8 cellular contexts compared by ENCODE assay signal in the genomic region with DNA sequence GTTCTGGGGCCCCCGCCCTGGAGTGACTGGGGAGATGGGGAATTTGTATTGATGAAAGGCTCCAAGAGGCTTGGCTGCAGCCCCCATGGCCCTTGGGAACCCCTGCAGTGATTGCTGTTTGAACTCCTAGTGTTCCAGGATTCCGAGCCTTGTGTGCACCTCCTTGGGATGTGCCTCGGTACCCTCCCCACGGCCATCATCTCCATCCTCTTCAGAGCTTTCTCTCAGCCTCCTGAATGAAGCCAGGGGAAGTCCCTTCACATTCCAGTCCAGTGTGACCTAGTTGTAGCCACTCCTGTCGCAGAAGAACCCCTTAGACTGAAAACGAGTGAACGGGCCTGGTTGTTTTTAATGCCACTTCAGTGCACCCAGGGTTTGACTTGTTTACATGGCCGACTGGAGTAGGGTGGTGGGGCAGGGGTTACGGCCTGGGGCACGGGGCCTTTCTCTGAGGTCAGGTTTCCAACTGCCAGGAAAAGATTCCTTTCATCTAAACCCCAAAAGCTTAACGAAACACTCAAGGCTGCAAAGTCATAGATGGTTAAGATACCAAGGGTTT. TPM values are rescaled to one million over a fixed set of nuclear protein-coding genes. Genes with fewer than 3 reads are reported as not detected.
A peak's percentile ranks its signal among the peaks of the same experiment; 100 is the strongest.
DNase-seq lines count a peak whose midpoint lies in the region; ATAC-seq, FAIRE-seq and TF ChIP-seq lines count a peak whose summit lies in the region.

No MANE protein-coding gene starts in this region.

- CTCF ChIA-PET in RWPE1 (lab: Yijun Ruan, JAX): no interaction called here

- intact Hi-C loops in esophagus squamous epithelium (cut with DNase I): no loop called here
- intact Hi-C loops in ovary (cut with DNase I): loop anchor here in 1 of 4 donors (10.0 kb wide), 1 partner anchor 71 kb away; no protein-coding TSS in a partner anchor

- H3K36me3 ChIP-seq in esophagus squamous epithelium: no peaks in the 10 kb centered on the region
- no peaks in the 10 kb centered on the region for H3K36me3 ChIP-seq in ovary

- peak; percentile 73 for FAIRE-seq in GM18507 (lab: Jason Lieb, UNC)

- H3K9me3 ChIP-seq in esophagus squamous epithelium: no peaks in the 10 kb centered on the region
- H3K9me3 ChIP-seq in ovary: no peaks in the 10 kb centered on the region

- no peak for ATAC-seq in GM21528 (IDR thresholded peaks at IDR 0.05; ENCODE audit: low FRiP score, unreplicated experiment)

- H3K4me3 ChIP-seq in esophagus squamous epithelium (peak overlapping the region; percentile 52 to 89 (median 76)), ovary (peak overlapping the region; percentile 54)

- no peak for TF ChIP-seq POLR2A in esophagus squamous epithelium (IDR thresholded peaks at IDR 0.05)
- TF ChIP-seq POLR2A in ovary (IDR thresholded peaks at IDR 0.05): no peak

- POLR2A ChIA-PET in RWPE1 (lab: Yijun Ruan, JAX; ENCODE audit: low non-redundant PET): interaction anchor here (1.0 kb wide), 1 partner anchor 35 kb away, joined by 3 read pairs; no protein-coding TSS in a partner anchor

- H3K27me3 ChIP-seq in esophagus squamous epithelium (no peaks in the 10 kb centered on the region), ovary (no peaks in the 10 kb centered on the region)

- no peak for TF ChIP-seq EP300 in ovary (IDR thresholded peaks at IDR 0.05)

- DNase-seq in GM18507 (ENCODE audit: extremely low spot score, insufficient read length, low read depth) (no peak), RWPE1 (ENCODE audit: low spot score) (peak; percentile 32), esophagus squamous epithelium (lab: John Stamatoyannopoulos, UW) (no peak), ovary (peak in 3 of 5 donors; percentile 19 to 45 (median 30)), NCI-H1417 treated with DMSO at 0.1 percent for 48 hours (lab: John Stamatoyannopoulos, UW) (no peak), GM13976 (ENCODE audit: low spot score) (no peak), NCI-H524 (lab: John Stamatoyannopoulos, UW) (no peak)

- TF ChIP-seq CTCF in RWPE1 (conservative IDR thresholded peaks at IDR 0.05; ENCODE audit: low read depth) (no peak), esophagus squamous epithelium (IDR thresholded peaks at IDR 0.05) (no peak), ovary (IDR thresholded peaks at IDR 0.05) (no peak), GM13976 (IDR thresholded peaks at IDR 0.05; ENCODE audit: borderline replicate concordance, control extremely low read depth, extremely low read depth, insufficient read depth, missing control alignments) (no peak)

- H3K4me1 ChIP-seq in esophagus squamous epithelium: peaks cover 28 to 73% (median 39%) of the 10 kb centered on the region in 3 donors
- peaks cover 15% of the 10 kb centered on the region for H3K4me1 ChIP-seq in ovary (ENCODE audit: insufficient read depth)

- in situ Hi-C loops in GM13976 (cut with MboI; ENCODE audit: low sequenced_read_pairs, unreplicated experiment): no loop called here

- H3K27ac ChIP-seq in RWPE1 (peak overlapping the region; percentile 90), esophagus squamous epithelium (peak overlapping the region; percentile 85 to 93 (median 93)), ovary (peak overlapping the region in 1 of 2 donors; percentile 51)

- WGBS in esophagus squamous epithelium, 2 donors: 13% methylated on average over 1 to 10 of the region's 11 CpGs
- WGBS in ovary, 3 donors: 3 to 4% (median 4%) methylated on average over 11 of the region's 11 CpGs

RNA-seq across cellular contexts. Expression of gene MPRIP, which starts 1.5 kb away (rescaled TPM):
- total RNA-seq in esophagus squamous epithelium: 100 to 1,000 TPM in 3 of 4 donors, 10 to 100 TPM in 1; 65.7 to 168 (median 147) TPM
- total RNA-seq in ovary: 100 to 1,000 TPM in 5 of 7 donors, 10 to 100 TPM in 2; 72.3 to 256 (median 228) TPM
- polyA plus RNA-seq in ovary: 100 to 1,000 TPM; 111 to 184 TPM

Comparison
In these comparisons a context has a peak if more than half of its experiments do, and no peak if none do; other contexts are left out.
1. DNase-seq: peak in RWPE1 (single experiment) and ovary (3 of 5); none in GM18507 (single experiment), esophagus squamous epithelium (single experiment), NCI-H1417 treated with DMSO at 0.1 percent for 48 hours (single experiment), GM13976 (single experiment) and NCI-H524 (0 of 2).